27 cellular contexts compared by ENCODE assay signal in the genomic region with DNA sequence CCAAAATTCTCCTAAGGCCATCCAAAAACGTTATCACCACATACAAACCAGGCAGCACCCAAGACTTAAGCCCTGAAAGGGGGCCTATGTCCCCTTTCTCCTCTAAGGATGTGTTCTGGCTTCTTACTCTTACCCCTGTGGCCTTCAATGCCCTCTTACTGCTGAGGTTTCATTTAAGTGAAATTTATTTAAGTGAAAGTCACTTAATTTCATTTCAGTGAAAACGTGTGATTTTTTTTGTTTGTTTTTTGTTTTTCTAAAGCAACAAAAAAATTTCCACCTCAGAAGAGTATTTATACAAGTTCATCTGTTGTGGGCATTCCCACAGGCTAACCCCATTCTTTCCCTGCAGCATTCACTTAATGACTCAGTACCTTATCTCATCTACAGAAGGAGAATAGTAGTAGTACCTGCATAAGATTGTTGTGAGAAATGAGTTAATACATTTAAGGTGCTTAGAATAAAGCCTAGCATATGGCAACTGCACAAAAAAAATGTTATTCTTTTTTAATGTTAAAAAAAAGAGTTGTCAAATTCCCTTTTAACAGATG.
"Had no signal": no experiment of that assay in that cellular context is flagged by ENCODE, and none has a peak within 500 bp of the region (broad histone marks: within the 10 kb centered on the region; RNA-seq: fewer than 3 reads in every experiment).

No MANE protein-coding gene starts in this region.

- FAIRE-seq: astrocyte, K562 had no signal

- H3K4me1 ChIP-seq: Peyer's patch, SJCRH30 had no signal

- H3K9me2 ChIP-seq: SK-N-SH had no signal

- H3K9me3 ChIP-seq: Peyer's patch, SJCRH30, SK-N-SH had no signal

- H3K27ac ChIP-seq: brain microvascular endothelial cell, Peyer's patch, RWPE1, SJCRH30, VCaP had no signal

- DNase-seq: activated CD4-positive, alpha-beta memory T cell treated with anti-CD3 and anti-CD28 coated beads, Interleukin-2, amount 10 ng/mL, durations not matched to agents 7 days and 5 days; activated CD4-positive, alpha-beta T cell treated with anti-CD3 and anti-CD28 coated beads for 36 hours; activated CD4-positive, alpha-beta T cell treated with anti-CD3 and anti-CD28 coated beads, Interleukin-2, amount 50 U/mL, for 1 hour; activated gamma-delta T cell; activated naive CD4-positive, alpha-beta T cell treated with anti-CD3 and anti-CD28 coated beads for 36 hours; activated T-cell treated with anti-CD3 and anti-CD28 coated beads for 4 hours; activated T-cell treated with anti-CD3 and anti-CD28 coated beads, Interleukin-2, amount 50 U/mL, for 48 hours; amygdala; brain microvascular endothelial cell; central memory CD4-positive, alpha-beta T cell; Karpas-422; NCI-H1105 treated with DMSO at 0.1 percent for 48 hours; NCI-H146; NCI-H187 treated with DMSO at 0.1 percent for 48 hours; NCI-H2081 treated with DMSO at 0.1 percent for 48 hours; NCI-H526 treated with DMSO at 0.1 percent for 48 hours; NCI-H82; Peyer's patch; Right ventricle myocardium superior; SJCRH30; SK-N-SH; T-helper 1 cell had no signal

- ATAC-seq: activated CD4-positive, alpha-beta T cell treated with anti-CD3 and anti-CD28 coated beads for 36 hours; activated T-helper 17 cell treated with anti-CD3 and anti-CD28 coated beads, Interleukin-2, amount 50 U/mL, for 72 hours; K562 had no signal

- H3K36me3 ChIP-seq: brain microvascular endothelial cell, Peyer's patch, SJCRH30 had no signal

- H3K27me3 ChIP-seq: brain microvascular endothelial cell, Peyer's patch, SJCRH30 had no signal

- H3K4me3 ChIP-seq: K562, Peyer's patch, SJCRH30 had no signal

- H3K9ac ChIP-seq: SK-N-SH had no signal

- H3K4me2 ChIP-seq: SK-N-SH had no signal
